ENCODE assay signal across 25 cellular contexts in the genomic region with DNA sequence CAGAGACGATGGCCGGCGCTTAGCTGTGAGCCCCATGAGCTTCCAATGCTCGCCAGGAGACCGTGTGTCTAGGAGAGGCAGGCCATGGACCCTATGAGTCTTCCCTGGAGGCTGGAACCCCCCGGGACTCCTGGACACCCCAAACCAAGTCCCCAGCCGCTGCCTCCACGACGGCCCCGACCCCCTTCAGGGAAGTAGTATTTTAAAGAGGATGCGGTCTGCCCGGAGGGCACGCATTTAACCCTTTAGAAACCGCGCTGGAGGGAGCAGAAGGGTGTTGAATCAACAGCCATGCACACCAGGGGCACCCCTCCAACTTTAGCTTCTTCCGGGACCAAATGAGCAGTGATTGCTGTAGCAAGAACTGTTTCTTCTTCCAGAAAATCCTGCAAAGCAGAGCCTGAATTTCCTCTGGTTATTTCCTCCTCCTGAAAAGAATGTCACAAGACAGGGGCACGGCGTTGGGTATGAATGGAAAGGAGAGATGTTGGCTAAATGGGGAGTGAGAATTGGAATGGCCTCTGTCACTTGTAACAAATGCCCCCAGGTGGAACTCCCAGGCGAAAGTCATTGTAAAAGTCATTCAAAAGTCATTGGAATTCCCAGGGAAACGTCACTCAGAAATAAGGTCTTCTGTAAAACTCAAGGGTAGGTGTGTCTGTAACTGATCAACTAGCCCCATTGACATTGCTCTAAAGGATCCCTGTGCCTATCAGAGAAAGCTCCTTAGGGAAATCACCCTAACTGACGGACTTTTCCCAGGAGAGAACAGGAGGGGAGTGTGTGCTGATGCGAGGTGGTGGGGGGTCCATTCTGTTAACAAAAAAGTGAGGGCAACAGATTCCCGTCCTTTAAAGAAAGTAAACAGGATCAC. TPM values are rescaled to one million over a fixed set of nuclear protein-coding genes. Genes with fewer than 3 reads are reported as not detected.
DNase-seq lines count a peak whose midpoint lies in the region; TF ChIP-seq lines count a peak whose summit lies in the region.
"Had no signal": no experiment of that assay in that cellular context is flagged by ENCODE, and none has a peak within 500 bp of the region (broad histone marks: within the 10 kb centered on the region; RNA-seq: fewer than 3 reads in every experiment).

No MANE protein-coding gene starts in this region.

- H3K9me3 ChIP-seq in Caco-2, result no peaks in the 10 kb centered on the region
- H3K9me3 ChIP-seq in HUES64 (ENCODE audit: insufficient read depth, low read depth, low read length), result no peaks in the 10 kb centered on the region
- H3K9me3 ChIP-seq in osteoblast (ENCODE audit: low read depth, low read length), result no peaks in the 10 kb centered on the region
- H3K9me3 ChIP-seq in hepatocyte (ENCODE audit: low read depth), result no peaks in the 10 kb centered on the region
- H3K9me3 ChIP-seq: prostate gland had no signal

- H3K27me3 Mint-ChIP-seq in Caco-2 (ENCODE audit: insufficient read depth, unreplicated experiment) (no peaks in the 10 kb centered on the region), glutamatergic neuron (ENCODE audit: unreplicated experiment) (peaks cover 31% of the 10 kb centered on the region)

- H2AFZ ChIP-seq in osteoblast (ENCODE audit: low read length), result no peak overlapping the region
- no peak overlapping the region for H2AFZ ChIP-seq in hepatocyte

- H3K27ac ChIP-seq in HUES64 (ENCODE audit: low read depth, low read length) (no peak overlapping the region; the same call in 1 of the 2 replicates), osteoblast (ENCODE audit: low read depth, low read length) (no peak overlapping the region), hepatocyte (no peak overlapping the region)
- H3K27ac ChIP-seq: prostate gland had no signal

- H3K27ac Mint-ChIP-seq in Caco-2 (ENCODE audit: unreplicated experiment) (no peak overlapping the region), glutamatergic neuron (ENCODE audit: unreplicated experiment) (no peak overlapping the region)
- H3K27ac Mint-ChIP-seq: T-cell had no signal

- CTCF ChIA-PET in Caco-2 (lab: Charles Lee), result no interaction called here

- WGBS in HUES64, result 5% methylated on average over 23 of the region's 23 CpGs
- WGBS in hepatocyte (ENCODE audit: low lambda C conversion rate, missing lambda C conversion rate), result 7% methylated on average over 23 of the region's 23 CpGs

- H3K27me3 ChIP-seq in Caco-2 (replicated peaks; ENCODE audit: control insufficient read depth, insufficient read depth, low read length) (no peaks in the 10 kb centered on the region), HUES64 (ENCODE audit: insufficient read depth, low read length) (peaks cover 98% of the 10 kb centered on the region), osteoblast (ENCODE audit: insufficient read depth, low read length) (peaks cover 65% of the 10 kb centered on the region), hepatocyte (peaks cover 97% of the 10 kb centered on the region)

- intact Hi-C loops in Caco-2 (cut with micrococcal nuclease; ENCODE audit: unreplicated experiment), result no loop called here

- H3K4me1 Mint-ChIP-seq in Caco-2 (ENCODE audit: low read depth, unreplicated experiment), result no peaks in the 10 kb centered on the region
- H3K4me1 Mint-ChIP-seq in glutamatergic neuron (ENCODE audit: low read depth, unreplicated experiment), result peaks cover 29% of the 10 kb centered on the region

- H3K4me2 ChIP-seq in osteoblast (ENCODE audit: insufficient read depth, low read length) (no peak overlapping the region), hepatocyte (no peak overlapping the region)

- H3K4me1 ChIP-seq in Caco-2 (0 out of 2 replicates have a peak, but pooled peaks cover 3% of the 10 kb centered on the region), HUES64 (ENCODE audit: insufficient read depth, low read length) (peaks cover 54% of the 10 kb centered on the region), osteoblast (ENCODE audit: insufficient read depth, low read length) (peaks cover 3% of the 10 kb centered on the region), hepatocyte (ENCODE audit: insufficient read depth) (peaks cover 16% of the 10 kb centered on the region)
- H3K4me1 ChIP-seq: prostate gland had no signal

- no peak for TF ChIP-seq CTCF in Caco-2 (IDR thresholded peaks at IDR 0.05; ENCODE audit: insufficient read depth in 1 of 2, low read depth in 1 of 2, low read length in 1 of 2, severe bottlenecking in 1 of 2, unreplicated experiment in 1 of 2)
- TF ChIP-seq CTCF in glutamatergic neuron (IDR thresholded peaks at IDR 0.05; ENCODE audit: partially characterized antibody, unreplicated experiment), result no peak
- TF ChIP-seq CTCF in osteoblast (IDR thresholded peaks at IDR 0.05; ENCODE audit: extremely low read depth, low read depth, low read length), result no peak
- TF ChIP-seq CTCF in hepatocyte (IDR thresholded peaks at IDR 0.05; ENCODE audit: poor library complexity), result no peak

- no TSS peak for BruUV-seq in Caco-2 (replicated peaks; lab: Mats Ljungman, UMichigan)

- no peak overlapping the region for H3K9ac ChIP-seq in HUES64 (ENCODE audit: low read depth, low read length)

- H3K36me3 ChIP-seq in Caco-2 (ENCODE audit: control insufficient read depth, insufficient read depth, low read length), result no peaks in the 10 kb centered on the region
- no peaks in the 10 kb centered on the region for H3K36me3 ChIP-seq in HUES64 (ENCODE audit: insufficient read depth, low read length)
- no peaks in the 10 kb centered on the region for H3K36me3 ChIP-seq in osteoblast (ENCODE audit: insufficient read depth, low read length)
- no peaks in the 10 kb centered on the region for H3K36me3 ChIP-seq in hepatocyte (replicated peaks; ENCODE audit: insufficient read depth, low read depth)
- H3K36me3 ChIP-seq: prostate gland had no signal

- DNase-seq in Caco-2 (no peak), glutamatergic neuron (no peak), osteoblast (ENCODE audit: insufficient read length, low spot score, missing footprints) (peak; percentile 52), hepatocyte (ENCODE audit: low spot score) (no peak), iPS-NIHi11 (ENCODE audit: low spot score) (no peak), DMS153 treated with DMSO at 0.1 percent for 48 hours (lab: John Stamatoyannopoulos, UW; ENCODE audit: unreplicated experiment) (no peak), COLO668 (lab: John Stamatoyannopoulos, UW; ENCODE audit: unreplicated experiment) (no peak)
- DNase-seq: ACHN; activated gamma-delta T cell treated with Interleukin-2 at 50 U/mL for 16 hours; C1 segment of cervical spinal cord; DMS 273 treated with DMSO at 0.1 percent for 48 hours; effector memory CD4-positive, alpha-beta T cell; Kasumi-1; mammary epithelial cell; naive thymus-derived CD4-positive, alpha-beta T cell; NCI-H1105 treated with DMSO at 0.1 percent for 48 hours; NCI-H2107; NCI-H510A treated with DMSO at 0.1 percent for 48 hours; SHP77; stimulated activated CD4-positive, alpha-beta T cell treated with anti-CD3 and anti-CD28 coated beads, Interleukin-4, amount 100 ng/mL, for 24 hours; T-cell had no signal

- H3K36me3 Mint-ChIP-seq in Caco-2 (ENCODE audit: insufficient read depth, unreplicated experiment), result peaks cover 7% of the 10 kb centered on the region
- H3K36me3 Mint-ChIP-seq in glutamatergic neuron (ENCODE audit: unreplicated experiment), result no peaks in the 10 kb centered on the region
- H3K36me3 Mint-ChIP-seq: T-cell had no signal

- peak overlapping the region; percentile 11 for H3K4me3 Mint-ChIP-seq in Caco-2 (ENCODE audit: unreplicated experiment)
- peak overlapping the region; percentile 39 for H3K4me3 Mint-ChIP-seq in glutamatergic neuron (ENCODE audit: unreplicated experiment)
- H3K4me3 Mint-ChIP-seq: naive thymus-derived CD4-positive, alpha-beta T cell; T-cell had no signal

- H3K4me3 ChIP-seq in Caco-2 (ENCODE audit: low read depth, low read length), result no peak overlapping the region
- H3K4me3 ChIP-seq in HUES64 (ENCODE audit: low read length), result peak overlapping the region; percentile 11; the same call in 1 of the 2 replicates
- H3K4me3 ChIP-seq in osteoblast (ENCODE audit: insufficient read depth, low read length), result no peak overlapping the region
- no peak overlapping the region for H3K4me3 ChIP-seq in hepatocyte
- H3K4me3 ChIP-seq: prostate gland, smooth muscle cell had no signal

- H4K20me1 ChIP-seq in osteoblast (ENCODE audit: insufficient read depth, low read length) (no peaks in the 10 kb centered on the region), hepatocyte (ENCODE audit: insufficient read depth, poor library complexity, severe bottlenecking) (no peaks in the 10 kb centered on the region)

- POLR2A ChIA-PET in Caco-2 (lab: Charles Lee), result no interaction called here

- H3K9me3 Mint-ChIP-seq in Caco-2 (ENCODE audit: unreplicated experiment) (no peaks in the 10 kb centered on the region), glutamatergic neuron (ENCODE audit: unreplicated experiment) (peaks cover 9% of the 10 kb centered on the region)
- H3K9me3 Mint-ChIP-seq: T-cell had no signal

- H3K79me2 ChIP-seq in osteoblast (ENCODE audit: insufficient read depth, low read length) (no peaks in the 10 kb centered on the region), hepatocyte (no peaks in the 10 kb centered on the region)

- no peaks in the 10 kb centered on the region for H3K9me2 ChIP-seq in hepatocyte (replicated peaks; ENCODE audit: insufficient read depth)

RNA-seq across cellular contexts. Expression of a gene that starts 5.8 kb away (rescaled TPM):
- 2.1 and 2.4 TPM in 2 replicates for total RNA-seq in Caco-2 (2022)
- 37.4 TPM for polyA plus RNA-seq in HUES64 (2013, experiment 1 of 2)
- 59.0 TPM for polyA plus RNA-seq in HUES64 (2013, experiment 2 of 2)
- 1.2 TPM for total RNA-seq in glutamatergic neuron (ENCODE audit: unreplicated experiment)
- total RNA-seq in osteoblast, result not detected in 2 replicates
- total RNA-seq in hepatocyte, result not detected in 2 replicates
- 0.45 TPM in 1 of 2 replicates, not detected in the other for polyA plus RNA-seq in hepatocyte
- total RNA-seq: naive thymus-derived CD4-positive, alpha-beta T cell; smooth muscle cell; T-cell; urinary bladder had no signal
- polyA plus RNA-seq: mammary epithelial cell; naive thymus-derived CD4-positive, alpha-beta T cell; smooth muscle cell; urinary bladder had no signal
